In the genomic region with DNA sequence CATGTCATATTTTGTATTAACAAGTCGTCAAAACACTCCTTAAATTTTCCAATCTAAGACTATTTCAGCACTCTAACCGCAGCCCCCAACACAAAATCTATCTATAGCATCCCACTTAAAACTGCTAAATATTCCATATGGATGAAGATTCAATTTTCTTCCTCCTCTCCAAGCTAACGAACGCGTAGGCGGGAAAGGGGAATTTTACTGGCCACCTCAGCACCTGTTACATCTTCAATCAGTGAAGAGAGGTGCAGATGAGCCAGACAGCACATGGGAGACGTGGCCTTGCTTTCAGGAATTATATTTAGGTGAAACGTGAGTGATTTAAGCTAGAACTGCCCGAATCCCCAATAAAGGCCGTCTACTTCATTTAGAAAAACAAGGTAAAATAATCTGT, we compare ENCODE assay signal across 8 cellular contexts. TPM values are rescaled to one million over a fixed set of nuclear protein-coding genes. Genes with fewer than 3 reads are reported as not detected.
DNase-seq lines count a peak whose midpoint lies in the region; ATAC-seq and TF ChIP-seq lines count a peak whose summit lies in the region.

No MANE protein-coding gene starts in this region.

- H3K4me1 ChIP-seq in iPS-20b (ENCODE audit: insufficient read depth, low read length) (peaks cover 23% of the 10 kb centered on the region; the same call in 1 of the 2 replicates), thymus (ENCODE audit: control insufficient read depth, insufficient read depth, low read length) (peaks cover 20% of the 10 kb centered on the region)

- H3K4me3 ChIP-seq in iPS-20b (ENCODE audit: low read length) (peak overlapping the region; percentile 96), thymus (ENCODE audit: low read length) (peak overlapping the region; percentile 78)

- H3K4me3 Mint-ChIP-seq in activated CD8-positive, alpha-beta T cell treated with anti-CD3 and anti-CD28 coated beads for 36 hours: no peak overlapping the region
- no peak overlapping the region for H3K4me3 Mint-ChIP-seq in activated CD8-positive, alpha-beta T cell treated with anti-CD3 and anti-CD28 coated beads, Interleukin-2, amount 10 ng/mL, durations not matched to agents 7 days and 5 days
- no peak overlapping the region for H3K4me3 Mint-ChIP-seq in nephron progenitor cell
- no peak overlapping the region for H3K4me3 Mint-ChIP-seq in chondrocyte (ENCODE audit: unreplicated experiment)

- intact Hi-C loops in activated CD8-positive, alpha-beta T cell treated with anti-CD3 and anti-CD28 coated beads for 36 hours (cut with micrococcal nuclease): loop anchor here (10.0 kb wide), 1 partner anchor 210 kb away; no protein-coding TSS in a partner anchor

- H3K27me3 Mint-ChIP-seq in activated CD8-positive, alpha-beta T cell treated with anti-CD3 and anti-CD28 coated beads for 36 hours: no peaks in the 10 kb centered on the region
- no peaks in the 10 kb centered on the region for H3K27me3 Mint-ChIP-seq in activated CD8-positive, alpha-beta T cell treated with anti-CD3 and anti-CD28 coated beads, Interleukin-2, amount 10 ng/mL, durations not matched to agents 7 days and 5 days (ENCODE audit: low read depth)
- H3K27me3 Mint-ChIP-seq in nephron progenitor cell (ENCODE audit: low read depth, poor library complexity) (no peaks in the 10 kb centered on the region), chondrocyte (ENCODE audit: low read depth) (no peaks in the 10 kb centered on the region)

- H3K27ac ChIP-seq in RWPE1: peak overlapping the region; percentile 91
- H3K27ac ChIP-seq in iPS-20b (ENCODE audit: low read length): peak overlapping the region; percentile 1
- no peak overlapping the region for H3K27ac ChIP-seq in thymus (ENCODE audit: low read depth)

- H3K36me3 ChIP-seq in iPS-20b (ENCODE audit: insufficient read depth, low read depth, low read length) (peaks cover 9% of the 10 kb centered on the region; the same call in 1 of the 2 replicates), thymus (ENCODE audit: control insufficient read depth, insufficient read depth) (no peaks in the 10 kb centered on the region)

- H3K27me3 ChIP-seq in iPS-20b (ENCODE audit: insufficient read depth, low read length) (no peaks in the 10 kb centered on the region), thymus (ENCODE audit: control insufficient read depth, insufficient read depth) (no peaks in the 10 kb centered on the region)

- H3K27ac Mint-ChIP-seq in activated CD8-positive, alpha-beta T cell treated with anti-CD3 and anti-CD28 coated beads for 36 hours: no peak overlapping the region
- H3K27ac Mint-ChIP-seq in activated CD8-positive, alpha-beta T cell treated with anti-CD3 and anti-CD28 coated beads, Interleukin-2, amount 10 ng/mL, durations not matched to agents 7 days and 5 days: no peak overlapping the region
- H3K27ac Mint-ChIP-seq in nephron progenitor cell (no peak overlapping the region), chondrocyte (ENCODE audit: unreplicated experiment) (no peak overlapping the region)

- WGBS in thymus: 2% methylated on average over 10 of the region's 10 CpGs

- peaks cover 37% of the 10 kb centered on the region for H3K36me3 Mint-ChIP-seq in activated CD8-positive, alpha-beta T cell treated with anti-CD3 and anti-CD28 coated beads for 36 hours (ENCODE audit: low read depth)
- peaks cover 28% of the 10 kb centered on the region for H3K36me3 Mint-ChIP-seq in activated CD8-positive, alpha-beta T cell treated with anti-CD3 and anti-CD28 coated beads, Interleukin-2, amount 10 ng/mL, durations not matched to agents 7 days and 5 days (ENCODE audit: low read depth)
- H3K36me3 Mint-ChIP-seq in nephron progenitor cell (ENCODE audit: low read depth): peaks cover 20% of the 10 kb centered on the region
- H3K36me3 Mint-ChIP-seq in chondrocyte (ENCODE audit: low read depth): peaks cover 2% of the 10 kb centered on the region

- H3K9me3 ChIP-seq in iPS-20b (ENCODE audit: insufficient read depth, low read depth, low read length): no peaks in the 10 kb centered on the region
- no peaks in the 10 kb centered on the region for H3K9me3 ChIP-seq in thymus (ENCODE audit: control insufficient read depth)

- CTCF ChIA-PET in activated CD8-positive, alpha-beta T cell treated with anti-CD3 and anti-CD28 coated beads for 36 hours (lab: Charles Lee): interaction anchor here (1.2 to 6.7 kb wide), 3 partner anchors 12 to 97 kb away, joined by 3 to 46 read pairs (median 3); no protein-coding TSS in a partner anchor
- CTCF ChIA-PET in activated CD8-positive, alpha-beta T cell treated with anti-CD3 and anti-CD28 coated beads, Interleukin-2, amount 10 ng/mL, durations not matched to agents 7 days and 5 days (lab: Charles Lee): interaction anchor here (1.0 to 2.9 kb wide), 6 partner anchors 12 to 137 kb away, joined by 3 to 10 read pairs (median 4); no protein-coding TSS in a partner anchor
- CTCF ChIA-PET in RWPE1 (lab: Yijun Ruan, JAX): interaction anchor here (1.0 to 1.2 kb wide), 2 partner anchors 135 to 137 kb away, joined by 3 to 4 read pairs; no protein-coding TSS in a partner anchor

- POLR2A ChIA-PET in activated CD8-positive, alpha-beta T cell treated with anti-CD3 and anti-CD28 coated beads for 36 hours (lab: Charles Lee): interaction anchor here (0.9 to 3.5 kb wide), 11 partner anchors 9 to 108 kb away, joined by 3 to 39 read pairs (median 4); no protein-coding TSS in a partner anchor
- POLR2A ChIA-PET in activated CD8-positive, alpha-beta T cell treated with anti-CD3 and anti-CD28 coated beads, Interleukin-2, amount 10 ng/mL, durations not matched to agents 7 days and 5 days (lab: Charles Lee): interaction anchor here (1.0 to 2.2 kb wide), 5 partner anchors 12 to 95 kb away, joined by 3 to 22 read pairs (median 5); partner anchors contain the start of gene NDFIP2
- POLR2A ChIA-PET in RWPE1 (lab: Yijun Ruan, JAX; ENCODE audit: low non-redundant PET): no interaction called here

- H3K9ac ChIP-seq in iPS-20b (ENCODE audit: low read depth, low read length): peak overlapping the region; percentile 98

- ATAC-seq in activated CD8-positive, alpha-beta T cell treated with anti-CD3 and anti-CD28 coated beads for 36 hours: no peak
- no peak for ATAC-seq in activated CD8-positive, alpha-beta T cell treated with anti-CD3 and anti-CD28 coated beads, Interleukin-2, amount 10 ng/mL, durations not matched to agents 7 days and 5 days
- no peak for ATAC-seq in HG03571 (IDR thresholded peaks at IDR 0.05; ENCODE audit: unreplicated experiment)

- H3K9me3 Mint-ChIP-seq in activated CD8-positive, alpha-beta T cell treated with anti-CD3 and anti-CD28 coated beads for 36 hours: no peaks in the 10 kb centered on the region
- no peaks in the 10 kb centered on the region for H3K9me3 Mint-ChIP-seq in activated CD8-positive, alpha-beta T cell treated with anti-CD3 and anti-CD28 coated beads, Interleukin-2, amount 10 ng/mL, durations not matched to agents 7 days and 5 days (ENCODE audit: insufficient read depth)
- H3K9me3 Mint-ChIP-seq in nephron progenitor cell: no peaks in the 10 kb centered on the region
- H3K9me3 Mint-ChIP-seq in chondrocyte (ENCODE audit: low read depth): no peaks in the 10 kb centered on the region

- peaks cover 57% of the 10 kb centered on the region for H3K4me1 Mint-ChIP-seq in activated CD8-positive, alpha-beta T cell treated with anti-CD3 and anti-CD28 coated beads for 36 hours (ENCODE audit: low read depth)
- peaks cover 31% of the 10 kb centered on the region for H3K4me1 Mint-ChIP-seq in activated CD8-positive, alpha-beta T cell treated with anti-CD3 and anti-CD28 coated beads, Interleukin-2, amount 10 ng/mL, durations not matched to agents 7 days and 5 days (ENCODE audit: low read depth)
- H3K4me1 Mint-ChIP-seq in nephron progenitor cell (peaks cover 41% of the 10 kb centered on the region), chondrocyte (ENCODE audit: low read depth) (peaks cover 14% of the 10 kb centered on the region)

- TF ChIP-seq CTCF in activated CD8-positive, alpha-beta T cell treated with anti-CD3 and anti-CD28 coated beads for 36 hours (IDR thresholded peaks at IDR 0.05): no peak
- TF ChIP-seq CTCF in RWPE1 (conservative IDR thresholded peaks at IDR 0.05; ENCODE audit: low read depth) (no peak), nephron progenitor cell (IDR thresholded peaks at IDR 0.05) (no peak), chondrocyte (IDR thresholded peaks at IDR 0.05) (no peak)

- DNase-seq in activated CD8-positive, alpha-beta T cell treated with anti-CD3 and anti-CD28 coated beads for 36 hours: peak; percentile 63
- no peak for DNase-seq in activated CD8-positive, alpha-beta T cell treated with anti-CD3 and anti-CD28 coated beads, Interleukin-2, amount 10 ng/mL, durations not matched to agents 7 days and 5 days
- DNase-seq in RWPE1 (ENCODE audit: low spot score): peak; percentile 12
- no peak for DNase-seq in nephron progenitor cell
- no peak for DNase-seq in chondrocyte (ENCODE audit: low spot score)

RNA-seq across cellular contexts. Expression of gene RBM26, which starts 1.1 kb away (rescaled TPM):
- 10 to 100 TPM; 57.6 to 61.1 TPM for total RNA-seq in activated CD8-positive, alpha-beta T cell treated with anti-CD3 and anti-CD28 coated beads for 36 hours
- total RNA-seq in activated CD8-positive, alpha-beta T cell treated with anti-CD3 and anti-CD28 coated beads, Interleukin-2, amount 10 ng/mL, durations not matched to agents 7 days and 5 days: 10 to 100 TPM; 50.6 to 52.0 TPM
- polyA plus RNA-seq in thymus: 52.0 TPM
- 29.1 to 37.5 TPM (median 29.6 TPM) in 3 replicates for total RNA-seq in chondrocyte

Comparison
In these comparisons a context has a peak if more than half of its experiments do, and no peak if none do; other contexts are left out.
1. DNase-seq: peak in activated CD8-positive, alpha-beta T cell treated with anti-CD3 and anti-CD28 coated beads for 36 hours (single experiment) and RWPE1 (single experiment); none in activated CD8-positive, alpha-beta T cell treated with anti-CD3 and anti-CD28 coated beads, Interleukin-2, amount 10 ng/mL, durations not matched to agents 7 days and 5 days (single experiment), nephron progenitor cell (single experiment) and chondrocyte (single experiment).